1 cellular context compared by ENCODE assay signal in the genomic region with DNA sequence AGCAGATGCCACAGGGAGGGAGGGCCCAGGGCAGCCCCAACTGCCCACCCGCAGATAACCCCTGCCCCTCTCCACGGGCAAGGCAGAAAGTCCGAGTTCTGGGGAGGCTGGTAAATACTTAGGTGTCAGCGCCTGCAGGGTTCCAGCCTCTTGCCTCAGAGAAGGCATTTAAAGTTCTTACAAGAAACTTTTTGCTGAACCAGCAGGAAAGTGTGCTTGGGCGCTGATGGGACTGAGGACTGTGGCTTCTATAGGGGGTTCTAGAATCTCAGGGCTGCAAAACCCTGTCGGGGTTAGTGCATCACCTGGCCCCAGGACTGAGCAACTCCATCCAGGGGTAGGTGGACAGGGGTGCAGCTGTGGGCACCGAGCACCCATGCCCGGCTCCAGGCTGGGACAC.
TF ChIP-seq lines count a peak whose summit lies in the region.

No MANE protein-coding gene starts in this region.

TF ChIP-seq in HepG2, 621 proteins besides CTCF, POLR2A, EP300 and RAD21 (continued from another document):
- TF ChIP-seq TBP (CRISPR knock-in tag; IDR thresholded peaks at IDR 0.05) (no peak), RBFOX2 (IDR thresholded peaks at IDR 0.05; ENCODE audit: low read depth, low read length) (no peak), MAFF (IDR thresholded peaks at IDR 0.05; ENCODE audit: low read depth, low read length) (peak; percentile 37; the same call in 1 of the 2 replicates), MAFK (conservative IDR thresholded peaks at IDR 0.05 in 1 of 2, IDR thresholded peaks at IDR 0.05 in 1 of 2; ENCODE audit: low read length in 2 of 2) (peak; percentile 36 to 60; a peak in 3 of 4 replicates)
